ENCODE assay signal across 8 cellular contexts in the genomic region with DNA sequence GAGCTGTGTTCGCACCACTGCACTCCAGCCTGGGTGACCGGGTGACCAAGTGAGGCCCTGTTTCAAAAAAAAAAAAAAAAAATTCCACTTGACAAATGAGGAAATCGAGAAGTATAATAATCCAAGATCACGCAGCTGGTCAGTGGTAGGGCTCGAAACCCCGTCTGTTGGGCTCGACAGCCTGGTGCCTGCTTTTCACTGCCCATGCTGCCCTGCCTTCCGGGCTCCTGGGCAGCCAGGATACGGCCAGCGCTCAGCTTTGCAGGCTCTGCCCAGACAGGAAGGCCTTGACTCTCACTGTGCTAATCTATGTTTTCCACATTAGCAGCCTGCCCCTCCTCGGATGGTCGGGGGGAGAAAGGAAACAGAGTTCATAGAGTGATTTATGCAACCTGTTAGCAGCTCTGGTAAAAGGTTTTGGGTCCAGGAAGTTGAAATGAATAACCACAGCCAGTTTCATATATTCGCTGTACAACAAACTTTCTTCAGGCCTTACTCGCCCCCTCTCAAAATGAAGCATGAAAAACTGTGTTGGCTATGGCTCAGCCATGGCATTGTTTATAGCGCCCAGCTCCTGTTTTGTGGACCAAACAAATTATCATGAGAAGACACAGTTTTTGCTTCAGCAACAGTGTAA.
DNase-seq lines count a peak whose midpoint lies in the region; ATAC-seq and TF ChIP-seq lines count a peak whose summit lies in the region.

No MANE protein-coding gene starts in this region.

- no peaks in the 10 kb centered on the region for H3K9me3 Mint-ChIP-seq in activated B cell treated with CpG ODN at 0.5 μM for 24 hours
- H3K9me3 Mint-ChIP-seq in naive B cell = no peaks in the 10 kb centered on the region

- peaks cover 63% of the 10 kb centered on the region for H3K4me1 Mint-ChIP-seq in activated B cell treated with CpG ODN at 0.5 μM for 24 hours
- peaks cover 60 to 66% (median 64%) of the 10 kb centered on the region in 3 donors for H3K4me1 Mint-ChIP-seq in naive B cell

- H3K27me3 Mint-ChIP-seq in activated B cell treated with CpG ODN at 0.5 μM for 24 hours (no peaks in the 10 kb centered on the region), naive B cell (no peaks in the 10 kb centered on the region)

- DNase-seq in GM13976 (ENCODE audit: low spot score) (peak; percentile 63), activated B cell treated with CpG ODN at 0.5 μM for 24 hours (no peak), naive B cell (no peak), hypothalamus (lab: John Stamatoyannopoulos, UW) (no peak), SKM-1 (lab: John Stamatoyannopoulos, UW; ENCODE audit: unreplicated experiment) (no peak), mucosa of gallbladder (ENCODE audit: low spot score) (no peak), NCI-H82 (lab: John Stamatoyannopoulos, UW) (no peak)

- TF ChIP-seq CTCF in GM13976 (IDR thresholded peaks at IDR 0.05; ENCODE audit: borderline replicate concordance, control extremely low read depth, extremely low read depth, insufficient read depth, missing control alignments) = no peak
- no peak for TF ChIP-seq CTCF in activated B cell treated with CpG ODN at 0.5 μM for 24 hours (IDR thresholded peaks at IDR 0.05)

- H3K27ac Mint-ChIP-seq in activated B cell treated with CpG ODN at 0.5 μM for 24 hours (peak overlapping the region; percentile 82), naive B cell (peak overlapping the region in 5 of 6 donors; percentile 8 to 75 (median 69))

- ATAC-seq in HG02642 (IDR thresholded peaks at IDR 0.05; ENCODE audit: poor library complexity, unreplicated experiment) (peak; percentile 42), activated B cell treated with CpG ODN at 0.5 μM for 24 hours (ENCODE audit: low read depth) (peak; percentile 32), naive B cell (ENCODE audit: low read depth in 2 of 2) (no peak)

- POLR2A ChIA-PET in activated B cell treated with CpG ODN at 0.5 μM for 24 hours (lab: Charles Lee) = interaction anchor here (0.6 to 1.3 kb wide), 11 partner anchors 9 to 489 kb away, joined by 3 to 11 read pairs (median 3); a partner anchor contains a TSS

- CTCF ChIA-PET in activated B cell treated with CpG ODN at 0.5 μM for 24 hours (lab: Charles Lee) = interaction anchor here (0.7 to 1.3 kb wide), 2 partner anchors 33 to 480 kb away, joined by 3 to 4 read pairs; no protein-coding TSS in a partner anchor

- in situ Hi-C loops in GM13976 (cut with MboI; ENCODE audit: low sequenced_read_pairs, unreplicated experiment) = no loop called here

- intact Hi-C loops in activated B cell treated with CpG ODN at 0.5 μM for 24 hours (cut with micrococcal nuclease) = no loop called here

- peak overlapping the region; percentile 48 for H3K4me3 Mint-ChIP-seq in activated B cell treated with CpG ODN at 0.5 μM for 24 hours
- peak overlapping the region in 5 of 8 donors; percentile 22 to 51 (median 37) for H3K4me3 Mint-ChIP-seq in naive B cell

- H3K36me3 Mint-ChIP-seq in activated B cell treated with CpG ODN at 0.5 μM for 24 hours (ENCODE audit: low read depth) (no peaks in the 10 kb centered on the region), naive B cell (no peaks in the 10 kb centered on the region)

Comparison
In these comparisons a context has a peak if more than half of its experiments do, and no peak if none do; other contexts are left out.
1. ATAC-seq: peak in HG02642 (single experiment) and activated B cell treated with CpG ODN at 0.5 μM for 24 hours (single experiment); none in naive B cell (0 of 2).